Comparison of ENCODE assay signal across 15 cellular contexts in genomic region chr12:124795081-124795948, GRCh38.
DNase-seq lines count a peak whose midpoint lies in the region; ATAC-seq and TF ChIP-seq lines count a peak whose summit lies in the region.
"Had no signal": no experiment of that assay in that cellular context is flagged by ENCODE, and none has a peak within 500 bp of the region (broad histone marks: within the 10 kb centered on the region; RNA-seq: fewer than 3 reads in every experiment).

No MANE protein-coding gene starts in this region.

- peak in 1 of 2 donors; percentile 8 for ATAC-seq in natural killer cell treated with Interleukin-12 subunit alpha and Interleukin-12 subunit beta and Interleukin-15 and Interleukin-18, amount 100 ng/mL, for 72 hours
- no peak for ATAC-seq in natural killer cell
- ATAC-seq in GM21528 (IDR thresholded peaks at IDR 0.05; ENCODE audit: low FRiP score, unreplicated experiment), result peak; percentile 56
- ATAC-seq in HG03196 (IDR thresholded peaks at IDR 0.05; ENCODE audit: unreplicated experiment), result peak; percentile 49
- ATAC-seq in stimulated activated naive B cell treated with anti-CD40 and anti-IgM and Interleukin-4, amounts not matched to agents 10 μg/mL and 1 μg/mL and 100 μg/mL, for 72 hours (replicated peaks), result peak; percentile 63 to 72
- no peak for ATAC-seq in activated naive CD8-positive, alpha-beta T cell treated with anti-CD3 and anti-CD28 coated beads, Interleukin-2, amount 50 U/mL, for 24 hours

- no peaks in the 10 kb centered on the region for H3K27me3 ChIP-seq in ascending aorta
- H3K27me3 ChIP-seq: ovary had no signal

- H3K27ac ChIP-seq in ascending aorta, result no peak overlapping the region
- H3K27ac ChIP-seq: ovary, PC-9 had no signal

- H3K27ac Mint-ChIP-seq in natural killer cell treated with Interleukin-12 subunit alpha and Interleukin-12 subunit beta and Interleukin-15 and Interleukin-18, amount 100 ng/mL, for 72 hours, result no peak overlapping the region
- no peak overlapping the region for H3K27ac Mint-ChIP-seq in natural killer cell
- H3K27ac Mint-ChIP-seq in stimulated activated naive B cell treated with anti-CD40 and anti-IgM and Interleukin-4, amounts not matched to agents 10 μg/mL and 1 μg/mL and 100 μg/mL, for 72 hours, result peak overlapping the region; percentile 63
- H3K27ac Mint-ChIP-seq in activated naive CD8-positive, alpha-beta T cell treated with anti-CD3 and anti-CD28 coated beads, Interleukin-2, amount 50 U/mL, for 24 hours, result no peak overlapping the region
- H3K27ac Mint-ChIP-seq: stimulated activated naive CD8-positive, alpha-beta T cell treated with anti-CD3 and anti-CD28 coated beads, Interleukin-15, Interleukin-2, amounts not matched to agents 100 ng/mL and 50 ng/mL, for 24 hours had no signal

- no peaks in the 10 kb centered on the region for H3K9me3 ChIP-seq in ascending aorta
- H3K9me3 ChIP-seq: ovary had no signal

- intact Hi-C loops in natural killer cell (cut with micrococcal nuclease), result no loop called here
- intact Hi-C loops in ascending aorta (cut with DNase I), result no loop called here

- no peaks in the 10 kb centered on the region for H3K4me1 ChIP-seq in ascending aorta

- H3K4me3 Mint-ChIP-seq in natural killer cell treated with Interleukin-12 subunit alpha and Interleukin-12 subunit beta and Interleukin-15 and Interleukin-18, amount 100 ng/mL, for 72 hours, result no peak overlapping the region
- H3K4me3 Mint-ChIP-seq in natural killer cell, result no peak overlapping the region
- peak overlapping the region; percentile 7 to 12 for H3K4me3 Mint-ChIP-seq in stimulated activated naive B cell treated with anti-CD40 and anti-IgM and Interleukin-4, amounts not matched to agents 10 μg/mL and 1 μg/mL and 100 μg/mL, for 72 hours
- H3K4me3 Mint-ChIP-seq in activated naive CD8-positive, alpha-beta T cell treated with anti-CD3 and anti-CD28 coated beads, Interleukin-2, amount 50 U/mL, for 24 hours, result no peak overlapping the region
- H3K4me3 Mint-ChIP-seq: stimulated activated naive CD8-positive, alpha-beta T cell treated with anti-CD3 and anti-CD28 coated beads, Interleukin-15, Interleukin-2, amounts not matched to agents 100 ng/mL and 50 ng/mL, for 24 hours; T-helper 2 cell treated with Interferon-gamma antibody and Interleukin-4, amounts not matched to agents 5 μg/mL and 100 μg/mL, for 36 hours had no signal

- H3K4me3 ChIP-seq in ascending aorta, result no peak overlapping the region
- H3K4me3 ChIP-seq: ovary, PC-9 had no signal

- H3K36me3 Mint-ChIP-seq in natural killer cell treated with Interleukin-12 subunit alpha and Interleukin-12 subunit beta and Interleukin-15 and Interleukin-18, amount 100 ng/mL, for 72 hours, result no peaks in the 10 kb centered on the region
- H3K36me3 Mint-ChIP-seq in natural killer cell, result no peaks in the 10 kb centered on the region
- H3K36me3 Mint-ChIP-seq in stimulated activated naive B cell treated with anti-CD40 and anti-IgM and Interleukin-4, amounts not matched to agents 10 μg/mL and 1 μg/mL and 100 μg/mL, for 72 hours, result peaks cover 57 to 68% of the 10 kb centered on the region in 2 donors
- peaks cover 32% of the 10 kb centered on the region for H3K36me3 Mint-ChIP-seq in activated naive CD8-positive, alpha-beta T cell treated with anti-CD3 and anti-CD28 coated beads, Interleukin-2, amount 50 U/mL, for 24 hours (ENCODE audit: low read depth)

- peaks cover 0 to 3% of the 10 kb centered on the region in 2 donors for H3K36me3 ChIP-seq in ascending aorta
- H3K36me3 ChIP-seq: ovary had no signal

- DNase-seq in natural killer cell treated with Interleukin-12 subunit alpha and Interleukin-12 subunit beta and Interleukin-15 and Interleukin-18, amount 100 ng/mL, for 72 hours (ENCODE audit: low spot score), result peak; percentile 51
- DNase-seq in natural killer cell, result no peak
- DNase-seq in stimulated activated naive B cell treated with anti-CD40 and anti-IgM and Interleukin-4, amounts not matched to agents 10 μg/mL and 1 μg/mL and 100 μg/mL, for 72 hours, result no peak
- no peak for DNase-seq in activated naive CD8-positive, alpha-beta T cell treated with anti-CD3 and anti-CD28 coated beads, Interleukin-2, amount 50 U/mL, for 24 hours
- no peak for DNase-seq in LoVo (ENCODE audit: low spot score)
- no peak for DNase-seq in ascending aorta (ENCODE audit: low spot score in 2 of 2)
- DNase-seq: effector CD8-positive, alpha-beta T cell; glutamatergic neuron; NCI-H1417 treated with DMSO at 0.1 percent for 48 hours; ovary; PC-9 had no signal

- H3K4me1 Mint-ChIP-seq in natural killer cell treated with Interleukin-12 subunit alpha and Interleukin-12 subunit beta and Interleukin-15 and Interleukin-18, amount 100 ng/mL, for 72 hours (ENCODE audit: low read depth in 2 of 2), result peaks cover 3 to 16% of the 10 kb centered on the region in 2 donors
- no peaks in the 10 kb centered on the region for H3K4me1 Mint-ChIP-seq in natural killer cell
- peaks cover 27 to 43% of the 10 kb centered on the region in 2 donors for H3K4me1 Mint-ChIP-seq in stimulated activated naive B cell treated with anti-CD40 and anti-IgM and Interleukin-4, amounts not matched to agents 10 μg/mL and 1 μg/mL and 100 μg/mL, for 72 hours
- H3K4me1 Mint-ChIP-seq in activated naive CD8-positive, alpha-beta T cell treated with anti-CD3 and anti-CD28 coated beads, Interleukin-2, amount 50 U/mL, for 24 hours, result peaks cover 26% of the 10 kb centered on the region

- H3K9me3 Mint-ChIP-seq in natural killer cell treated with Interleukin-12 subunit alpha and Interleukin-12 subunit beta and Interleukin-15 and Interleukin-18, amount 100 ng/mL, for 72 hours, result no peaks in the 10 kb centered on the region
- no peaks in the 10 kb centered on the region for H3K9me3 Mint-ChIP-seq in natural killer cell
- H3K9me3 Mint-ChIP-seq in stimulated activated naive B cell treated with anti-CD40 and anti-IgM and Interleukin-4, amounts not matched to agents 10 μg/mL and 1 μg/mL and 100 μg/mL, for 72 hours, result peaks cover 0 to 4% of the 10 kb centered on the region in 2 donors
- no peaks in the 10 kb centered on the region for H3K9me3 Mint-ChIP-seq in activated naive CD8-positive, alpha-beta T cell treated with anti-CD3 and anti-CD28 coated beads, Interleukin-2, amount 50 U/mL, for 24 hours
- H3K9me3 Mint-ChIP-seq: stimulated activated naive CD8-positive, alpha-beta T cell treated with anti-CD3 and anti-CD28 coated beads, Interleukin-15, Interleukin-2, amounts not matched to agents 100 ng/mL and 50 ng/mL, for 24 hours; T-helper 2 cell treated with Interferon-gamma antibody and Interleukin-4, amounts not matched to agents 5 μg/mL and 100 μg/mL, for 36 hours had no signal

- no peak for TF ChIP-seq CTCF in natural killer cell (IDR thresholded peaks at IDR 0.05)
- no peak for TF ChIP-seq CTCF in ascending aorta (IDR thresholded peaks at IDR 0.05)

- no peaks in the 10 kb centered on the region for H3K27me3 Mint-ChIP-seq in natural killer cell treated with Interleukin-12 subunit alpha and Interleukin-12 subunit beta and Interleukin-15 and Interleukin-18, amount 100 ng/mL, for 72 hours
- no peaks in the 10 kb centered on the region for H3K27me3 Mint-ChIP-seq in natural killer cell (ENCODE audit: low read depth in 2 of 2)
- no peaks in the 10 kb centered on the region for H3K27me3 Mint-ChIP-seq in stimulated activated naive B cell treated with anti-CD40 and anti-IgM and Interleukin-4, amounts not matched to agents 10 μg/mL and 1 μg/mL and 100 μg/mL, for 72 hours
- no peaks in the 10 kb centered on the region for H3K27me3 Mint-ChIP-seq in activated naive CD8-positive, alpha-beta T cell treated with anti-CD3 and anti-CD28 coated beads, Interleukin-2, amount 50 U/mL, for 24 hours
- H3K27me3 Mint-ChIP-seq: stimulated activated naive CD8-positive, alpha-beta T cell treated with anti-CD3 and anti-CD28 coated beads, Interleukin-15, Interleukin-2, amounts not matched to agents 100 ng/mL and 50 ng/mL, for 24 hours had no signal

Comparison
In these comparisons a context has a peak if more than half of its experiments do, and no peak if none do; other contexts are left out.
1. ATAC-seq: peak in GM21528 (single experiment), HG03196 (single experiment) and stimulated activated naive B cell treated with anti-CD40 and anti-IgM and Interleukin-4, amounts not matched to agents 10 μg/mL and 1 μg/mL and 100 μg/mL, for 72 hours (2 of 2); none in natural killer cell (0 of 3) and activated naive CD8-positive, alpha-beta T cell treated with anti-CD3 and anti-CD28 coated beads, Interleukin-2, amount 50 U/mL, for 24 hours (single experiment).
2. H3K4me3 Mint-ChIP-seq: peak in stimulated activated naive B cell treated with anti-CD40 and anti-IgM and Interleukin-4, amounts not matched to agents 10 μg/mL and 1 μg/mL and 100 μg/mL, for 72 hours (2 of 2); none in natural killer cell treated with Interleukin-12 subunit alpha and Interleukin-12 subunit beta and Interleukin-15 and Interleukin-18, amount 100 ng/mL, for 72 hours (single experiment), natural killer cell (single experiment) and activated naive CD8-positive, alpha-beta T cell treated with anti-CD3 and anti-CD28 coated beads, Interleukin-2, amount 50 U/mL, for 24 hours (single experiment).